Comparison of ENCODE assay signal across 10 cellular contexts in genomic region chr6:144264270-144265060, GRCh38. TPM values are rescaled to one million over a fixed set of nuclear protein-coding genes. Genes with fewer than 3 reads are reported as not detected.
DNase-seq lines count a peak whose midpoint lies in the region; ATAC-seq and TF ChIP-seq lines count a peak whose summit lies in the region.
"Had no signal": no experiment of that assay in that cellular context is flagged by ENCODE, and none has a peak within 500 bp of the region (broad histone marks: within the 10 kb centered on the region; RNA-seq: fewer than 3 reads in every experiment).

No MANE protein-coding gene starts in this region.

- no peak overlapping the region for H3K4me3 Mint-ChIP-seq in dendritic cell treated with granulocyte-macrophage colony-stimulating factor and Interleukin-4, amounts not matched to agents 40 ng/mL and 50 ng/mL, for 4 days
- no peak overlapping the region for H3K4me3 Mint-ChIP-seq in activated naive CD4-positive, alpha-beta T cell treated with anti-CD3 and anti-CD28 coated beads for 36 hours
- H3K4me3 Mint-ChIP-seq in stimulated activated naive B cell treated with anti-CD40 and anti-IgM and Interleukin-4, amounts not matched to agents 10 μg/mL and 1 μg/mL and 100 μg/mL, for 72 hours, result no peak overlapping the region
- H3K4me3 Mint-ChIP-seq: stimulated activated naive CD8-positive, alpha-beta T cell treated with anti-CD3 and anti-CD28 coated beads, Interleukin-15, Interleukin-2, amounts not matched to agents 100 ng/mL and 50 ng/mL, for 24 hours had no signal

- intact Hi-C loops in heart left ventricle (cut with DNase I) (loop anchor here in 3 of 10 donors (5.0 kb wide), 1 partner anchor 47 kb away; no protein-coding TSS in a partner anchor), Right ventricle myocardium superior (cut with DNase I) (no loop called here)
- intact Hi-C loops in dendritic cell treated with granulocyte-macrophage colony-stimulating factor and Interleukin-4, amounts not matched to agents 40 ng/mL and 50 ng/mL, for 4 days (cut with micrococcal nuclease), result no loop called here
- intact Hi-C loops in activated naive CD4-positive, alpha-beta T cell treated with anti-CD3 and anti-CD28 coated beads for 36 hours (cut with micrococcal nuclease), result loop anchor here (5.0 kb wide), 1 partner anchor 763 kb away; no protein-coding TSS in a partner anchor

- H3K4me1 ChIP-seq in heart left ventricle (peaks cover 9 to 39% (median 26%) of the 10 kb centered on the region in 12 donors), lung (ENCODE audit: control insufficient read depth in 2 of 2, insufficient read depth in 2 of 2, low read length in 2 of 2) (peaks cover 0 to 9% of the 10 kb centered on the region in 2 donors)

- H3K4me3 ChIP-seq in heart left ventricle (peak overlapping the region in 1 of 12 donors; percentile 9), lung (no peak overlapping the region)

- H3K27me3 ChIP-seq in heart left ventricle, result no peaks in the 10 kb centered on the region
- no peaks in the 10 kb centered on the region for H3K27me3 ChIP-seq in lung (ENCODE audit: control insufficient read depth, insufficient read depth)

- CTCF ChIA-PET in activated naive CD4-positive, alpha-beta T cell treated with anti-CD3 and anti-CD28 coated beads for 36 hours (lab: Charles Lee), result interaction anchor here (1.6 kb wide), 1 partner anchor 13 kb away, joined by 3 read pairs; no protein-coding TSS in a partner anchor

- no peak for TF ChIP-seq POLR2A in heart left ventricle (IDR thresholded peaks at IDR 0.05)
- no peak for TF ChIP-seq POLR2A in GM18505 (IDR thresholded peaks at IDR 0.05; ENCODE audit: borderline replicate concordance, extremely low read depth, insufficient read depth, insufficient read length)

- H3K27ac ChIP-seq in heart left ventricle, result peak overlapping the region; percentile 10 to 83 (median 66)
- H3K27ac ChIP-seq in lung (ENCODE audit: low read depth in 1 of 2, low read length in 1 of 2), result peak overlapping the region; percentile 51 to 63

- peak overlapping the region; percentile 27 for H3K27ac Mint-ChIP-seq in dendritic cell treated with granulocyte-macrophage colony-stimulating factor and Interleukin-4, amounts not matched to agents 40 ng/mL and 50 ng/mL, for 4 days
- H3K27ac Mint-ChIP-seq in activated naive CD4-positive, alpha-beta T cell treated with anti-CD3 and anti-CD28 coated beads for 36 hours, result no peak overlapping the region
- no peak overlapping the region for H3K27ac Mint-ChIP-seq in stimulated activated naive B cell treated with anti-CD40 and anti-IgM and Interleukin-4, amounts not matched to agents 10 μg/mL and 1 μg/mL and 100 μg/mL, for 72 hours
- H3K27ac Mint-ChIP-seq: stimulated activated naive CD8-positive, alpha-beta T cell treated with anti-CD3 and anti-CD28 coated beads, Interleukin-15, Interleukin-2, amounts not matched to agents 100 ng/mL and 50 ng/mL, for 24 hours had no signal

- no peaks in the 10 kb centered on the region for H3K36me3 Mint-ChIP-seq in dendritic cell treated with granulocyte-macrophage colony-stimulating factor and Interleukin-4, amounts not matched to agents 40 ng/mL and 50 ng/mL, for 4 days (ENCODE audit: low read depth)
- H3K36me3 Mint-ChIP-seq in activated naive CD4-positive, alpha-beta T cell treated with anti-CD3 and anti-CD28 coated beads for 36 hours (ENCODE audit: low read depth), result no peaks in the 10 kb centered on the region
- no peaks in the 10 kb centered on the region for H3K36me3 Mint-ChIP-seq in stimulated activated naive B cell treated with anti-CD40 and anti-IgM and Interleukin-4, amounts not matched to agents 10 μg/mL and 1 μg/mL and 100 μg/mL, for 72 hours

- peaks cover 10% of the 10 kb centered on the region for H3K4me1 Mint-ChIP-seq in dendritic cell treated with granulocyte-macrophage colony-stimulating factor and Interleukin-4, amounts not matched to agents 40 ng/mL and 50 ng/mL, for 4 days (ENCODE audit: low read depth)
- no peaks in the 10 kb centered on the region for H3K4me1 Mint-ChIP-seq in activated naive CD4-positive, alpha-beta T cell treated with anti-CD3 and anti-CD28 coated beads for 36 hours (ENCODE audit: low read depth)
- H3K4me1 Mint-ChIP-seq in stimulated activated naive B cell treated with anti-CD40 and anti-IgM and Interleukin-4, amounts not matched to agents 10 μg/mL and 1 μg/mL and 100 μg/mL, for 72 hours, result peaks cover 3 to 30% of the 10 kb centered on the region in 2 donors

- TF ChIP-seq CTCF in heart left ventricle (IDR thresholded peaks at IDR 0.05), result no peak
- TF ChIP-seq CTCF in lung (IDR thresholded peaks at IDR 0.05; ENCODE audit: control extremely low read depth, extremely low read depth), result no peak

- no peaks in the 10 kb centered on the region for H3K27me3 Mint-ChIP-seq in dendritic cell treated with granulocyte-macrophage colony-stimulating factor and Interleukin-4, amounts not matched to agents 40 ng/mL and 50 ng/mL, for 4 days
- no peaks in the 10 kb centered on the region for H3K27me3 Mint-ChIP-seq in activated naive CD4-positive, alpha-beta T cell treated with anti-CD3 and anti-CD28 coated beads for 36 hours (ENCODE audit: low read depth)
- no peaks in the 10 kb centered on the region for H3K27me3 Mint-ChIP-seq in stimulated activated naive B cell treated with anti-CD40 and anti-IgM and Interleukin-4, amounts not matched to agents 10 μg/mL and 1 μg/mL and 100 μg/mL, for 72 hours
- H3K27me3 Mint-ChIP-seq: stimulated activated naive CD8-positive, alpha-beta T cell treated with anti-CD3 and anti-CD28 coated beads, Interleukin-15, Interleukin-2, amounts not matched to agents 100 ng/mL and 50 ng/mL, for 24 hours had no signal

- 58 to 76% (median 64%) methylated on average over 7 of the region's 7 CpGs for WGBS in heart left ventricle, 4 donors
- WGBS in lung, 2 donors, result 54 to 86% methylated on average over 7 of the region's 7 CpGs

- H3K36me3 ChIP-seq in heart left ventricle, result no peaks in the 10 kb centered on the region
- H3K36me3 ChIP-seq in lung (ENCODE audit: control insufficient read depth in 2 of 2, insufficient read depth in 2 of 2, low read length in 2 of 2), result no peaks in the 10 kb centered on the region

- ATAC-seq in heart left ventricle, result peak in 3 of 4 donors; percentile 12 to 42 (median 25)
- no peak for ATAC-seq in Right ventricle myocardium superior (ENCODE audit: poor library complexity)
- ATAC-seq in lung (ENCODE audit: insufficient read depth, low FRiP score), result peak; percentile 75
- ATAC-seq in GM18505 (IDR thresholded peaks at IDR 0.05; ENCODE audit: unreplicated experiment), result no peak
- ATAC-seq in stimulated activated naive B cell treated with anti-CD40 and anti-IgM and Interleukin-4, amounts not matched to agents 10 μg/mL and 1 μg/mL and 100 μg/mL, for 72 hours (replicated peaks), result no peak

- peak in 1 of 5 donors; percentile 27 for DNase-seq in heart left ventricle
- DNase-seq in Right ventricle myocardium superior, result no peak
- DNase-seq in lung (ENCODE audit: low spot score), result peak; percentile 44
- DNase-seq in activated naive CD4-positive, alpha-beta T cell treated with anti-CD3 and anti-CD28 coated beads for 36 hours, result no peak
- no peak for DNase-seq in activated CD4-positive, alpha-beta T cell treated with anti-CD3 and anti-CD28 coated beads, Interleukin-2, amount 50 U/mL, for 4 hours
- no peak for DNase-seq in stimulated activated naive B cell treated with anti-CD40 and anti-IgM and Interleukin-4, amounts not matched to agents 10 μg/mL and 1 μg/mL and 100 μg/mL, for 72 hours
- DNase-seq: NCI-H2171 had no signal

- H3K9me3 Mint-ChIP-seq in dendritic cell treated with granulocyte-macrophage colony-stimulating factor and Interleukin-4, amounts not matched to agents 40 ng/mL and 50 ng/mL, for 4 days, result no peaks in the 10 kb centered on the region
- no peaks in the 10 kb centered on the region for H3K9me3 Mint-ChIP-seq in activated naive CD4-positive, alpha-beta T cell treated with anti-CD3 and anti-CD28 coated beads for 36 hours
- no peaks in the 10 kb centered on the region for H3K9me3 Mint-ChIP-seq in stimulated activated naive B cell treated with anti-CD40 and anti-IgM and Interleukin-4, amounts not matched to agents 10 μg/mL and 1 μg/mL and 100 μg/mL, for 72 hours
- H3K9me3 Mint-ChIP-seq: stimulated activated naive CD8-positive, alpha-beta T cell treated with anti-CD3 and anti-CD28 coated beads, Interleukin-15, Interleukin-2, amounts not matched to agents 100 ng/mL and 50 ng/mL, for 24 hours had no signal

- H3K9me3 ChIP-seq in heart left ventricle (peaks cover 0 to 9% (median 0%) of the 10 kb centered on the region in 12 donors), lung (ENCODE audit: control insufficient read depth in 2 of 2, insufficient read depth in 1 of 2, low read length in 1 of 2) (no peaks in the 10 kb centered on the region)

RNA-seq across cellular contexts. Expression of gene UTRN, which starts 20.7 kb away (rescaled TPM):
- total RNA-seq in heart left ventricle (100 to 1,000 TPM in 3 of 9 donors, 10 to 100 TPM in 6; 69.3 to 129 (median 86.0) TPM), Right ventricle myocardium superior (65.8 TPM), lung (100 to 1,000 TPM; 207 to 489 TPM)
- polyA plus RNA-seq in heart left ventricle (10 to 100 TPM; 13.9 to 28.8 TPM), lung (10 to 100 TPM; 24.6 to 38.7 TPM)
- total RNA-seq in activated naive CD4-positive, alpha-beta T cell treated with anti-CD3 and anti-CD28 coated beads for 36 hours, result 10 to 100 TPM; 35.3 to 39.9 TPM

Comparison
In these comparisons a context has a peak if more than half of its experiments do, and no peak if none do; other contexts are left out.
1. ATAC-seq: peak in heart left ventricle (3 of 4) and lung (single experiment); none in Right ventricle myocardium superior (single experiment), GM18505 (single experiment) and stimulated activated naive B cell treated with anti-CD40 and anti-IgM and Interleukin-4, amounts not matched to agents 10 μg/mL and 1 μg/mL and 100 μg/mL, for 72 hours (0 of 2).